ENCODE assay signal across 28 cellular contexts in the genomic region with DNA sequence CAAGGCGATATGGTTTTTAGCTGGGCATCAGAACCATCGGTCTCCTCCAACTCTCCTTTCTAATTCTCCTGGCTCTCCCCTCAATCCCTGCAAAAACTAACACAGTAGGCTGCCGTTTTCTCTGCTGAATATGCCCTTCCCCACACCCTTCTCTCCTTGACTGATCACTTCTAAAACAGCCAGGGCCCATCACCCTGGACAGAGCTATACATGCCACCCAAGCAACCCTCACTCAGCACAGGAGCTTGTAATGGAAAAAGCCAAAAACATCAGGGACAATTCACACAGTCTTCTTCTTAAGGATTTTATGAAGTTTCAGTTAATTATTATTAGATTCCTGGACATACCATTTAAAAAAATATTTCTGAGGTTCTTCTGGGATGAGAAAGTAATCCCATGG.
A peak's percentile ranks its signal among the peaks of the same experiment; 100 is the strongest.
DNase-seq lines count a peak whose midpoint lies in the region; ATAC-seq, FAIRE-seq and TF ChIP-seq lines count a peak whose summit lies in the region.
"Had no signal": no experiment of that assay in that cellular context is flagged by ENCODE, and none has a peak within 500 bp of the region (broad histone marks: within the 10 kb centered on the region; RNA-seq: fewer than 3 reads in every experiment).

No MANE protein-coding gene starts in this region.

- H3K27ac Mint-ChIP-seq in IgD-negative memory B cell (peak overlapping the region in 2 of 3 donors; percentile 7 to 48), astrocyte (ENCODE audit: unreplicated experiment) (peak overlapping the region; percentile 35), naive B cell (peak overlapping the region; percentile 44 to 89 (median 72))
- peak overlapping the region; percentile 74 for H3K27ac Mint-ChIP-seq in stimulated activated naive B cell treated with anti-CD40 and anti-IgM and Interleukin-4, amounts not matched to agents 10 μg/mL and 1 μg/mL and 100 μg/mL, for 72 hours
- H3K27ac Mint-ChIP-seq: activated CD4-positive, alpha-beta T cell treated with anti-CD3 and anti-CD28 coated beads, Interleukin-2, amount 10 ng/mL, durations not matched to agents 24 days and 14 days; activated naive CD8-positive, alpha-beta T cell treated with anti-CD3 and anti-CD28 coated beads, Interleukin-2, amount 10 ng/mL, durations not matched to agents 7 days and 5 days; activated T-cell treated with anti-CD3 and anti-CD28 coated beads, Interleukin-2, amount 50 U/mL, for 24 hours; CD4-positive, CD25-positive, alpha-beta regulatory T cell; type B pancreatic cell had no signal

- peaks cover 2% of the 10 kb centered on the region for H3K27me3 ChIP-seq in astrocyte (ENCODE audit: insufficient read depth, low read length)
- H3K27me3 ChIP-seq: ascending aorta, gastrocnemius medialis, MG63 had no signal

- DNase-seq in astrocyte (ENCODE audit: low read depth): no peak
- DNase-seq in naive B cell: no peak
- no peak for DNase-seq in stimulated activated naive B cell treated with anti-CD40 and anti-IgM and Interleukin-4, amounts not matched to agents 10 μg/mL and 1 μg/mL and 100 μg/mL, for 72 hours
- no peak for DNase-seq in G401 (ENCODE audit: low spot score)
- DNase-seq in SKM-1 (lab: John Stamatoyannopoulos, UW; ENCODE audit: unreplicated experiment): no peak
- DNase-seq in glomerular visceral epithelial cell (ENCODE audit: extremely low spot score): no peak
- DNase-seq: activated CD4-positive, alpha-beta T cell treated with anti-CD3 and anti-CD28 coated beads, Interleukin-2, amount 10 ng/mL, durations not matched to agents 24 days and 14 days; activated gamma-delta T cell; activated naive CD8-positive, alpha-beta T cell treated with anti-CD3 and anti-CD28 coated beads, Interleukin-2, amount 10 ng/mL, durations not matched to agents 7 days and 5 days; activated T-cell treated with anti-CD3 and anti-CD28 coated beads, Interleukin-2, amount 50 U/mL, for 24 hours; CD4-positive, CD25-positive, alpha-beta regulatory T cell; central memory CD4-positive, alpha-beta T cell; dermis blood vessel endothelial cell; gastrocnemius medialis; hippocampal formation; left colon; MG63; NCI-H1417; NCI-H2081; NCI-H446; NCI-H82; retina; T-helper 9 cell; WERI-Rb-1 had no signal

- no peaks in the 10 kb centered on the region for H3K27me3 Mint-ChIP-seq in IgD-negative memory B cell
- H3K27me3 Mint-ChIP-seq in astrocyte (ENCODE audit: low read depth, unreplicated experiment): peaks cover under 1% of the 10 kb centered on the region
- no peaks in the 10 kb centered on the region for H3K27me3 Mint-ChIP-seq in naive B cell
- H3K27me3 Mint-ChIP-seq in stimulated activated naive B cell treated with anti-CD40 and anti-IgM and Interleukin-4, amounts not matched to agents 10 μg/mL and 1 μg/mL and 100 μg/mL, for 72 hours: no peaks in the 10 kb centered on the region
- H3K27me3 Mint-ChIP-seq: activated CD4-positive, alpha-beta T cell treated with anti-CD3 and anti-CD28 coated beads, Interleukin-2, amount 10 ng/mL, durations not matched to agents 24 days and 14 days; activated T-cell treated with anti-CD3 and anti-CD28 coated beads, Interleukin-2, amount 50 U/mL, for 24 hours; CD4-positive, CD25-positive, alpha-beta regulatory T cell; type B pancreatic cell had no signal

- H3K36me3 ChIP-seq in astrocyte (ENCODE audit: insufficient read depth, low read length): no peaks in the 10 kb centered on the region
- H3K36me3 ChIP-seq: ascending aorta, gastrocnemius medialis, MG63, WERI-Rb-1 had no signal

- TF ChIP-seq CTCF in astrocyte (IDR thresholded peaks at IDR 0.05; ENCODE audit: insufficient read depth, low read depth, low read length): no peak

- H3K9me3 Mint-ChIP-seq in IgD-negative memory B cell (peaks cover 0 to 4% (median 2%) of the 10 kb centered on the region in 3 donors), astrocyte (ENCODE audit: unreplicated experiment) (peaks cover 4% of the 10 kb centered on the region), naive B cell (peaks cover 0 to 4% (median 0%) of the 10 kb centered on the region in 7 donors)
- H3K9me3 Mint-ChIP-seq in stimulated activated naive B cell treated with anti-CD40 and anti-IgM and Interleukin-4, amounts not matched to agents 10 μg/mL and 1 μg/mL and 100 μg/mL, for 72 hours: peaks cover 6 to 8% of the 10 kb centered on the region in 2 donors
- H3K9me3 Mint-ChIP-seq: activated T-cell treated with anti-CD3 and anti-CD28 coated beads, Interleukin-2, amount 50 U/mL, for 24 hours had no signal

- H3K9ac ChIP-seq in astrocyte (ENCODE audit: low read length): no peak overlapping the region

- no peak for FAIRE-seq in astrocyte (lab: Jason Lieb, UNC)
- FAIRE-seq: K562 had no signal

- ATAC-seq in naive B cell (ENCODE audit: low read depth in 2 of 2): no peak
- ATAC-seq in stimulated activated naive B cell treated with anti-CD40 and anti-IgM and Interleukin-4, amounts not matched to agents 10 μg/mL and 1 μg/mL and 100 μg/mL, for 72 hours (replicated peaks): no peak
- ATAC-seq: gastrocnemius medialis, K562, left colon had no signal

- no peak overlapping the region for H3K4me3 ChIP-seq in astrocyte (ENCODE audit: insufficient read depth, low read depth, low read length)
- H3K4me3 ChIP-seq: ascending aorta, gastrocnemius medialis, K562, MG63 had no signal

- no peak overlapping the region for H2AFZ ChIP-seq in astrocyte (ENCODE audit: low read depth, low read length)

- H3K4me3 Mint-ChIP-seq in IgD-negative memory B cell: peak overlapping the region in 1 of 4 donors; percentile 12
- H3K4me3 Mint-ChIP-seq in astrocyte (ENCODE audit: unreplicated experiment): no peak overlapping the region
- H3K4me3 Mint-ChIP-seq in naive B cell: peak overlapping the region in 5 of 8 donors; percentile 57 to 76 (median 64)
- H3K4me3 Mint-ChIP-seq in stimulated activated naive B cell treated with anti-CD40 and anti-IgM and Interleukin-4, amounts not matched to agents 10 μg/mL and 1 μg/mL and 100 μg/mL, for 72 hours: peak overlapping the region; percentile 18 to 22
- H3K4me3 Mint-ChIP-seq: activated CD4-positive, alpha-beta T cell treated with anti-CD3 and anti-CD28 coated beads, Interleukin-2, amount 10 ng/mL, durations not matched to agents 24 days and 14 days; activated naive CD8-positive, alpha-beta T cell treated with anti-CD3 and anti-CD28 coated beads, Interleukin-2, amount 10 ng/mL, durations not matched to agents 7 days and 5 days; activated T-cell treated with anti-CD3 and anti-CD28 coated beads, Interleukin-2, amount 50 U/mL, for 24 hours; CD4-positive, CD25-positive, alpha-beta regulatory T cell; type B pancreatic cell had no signal

- H3K9me3 ChIP-seq in astrocyte (ENCODE audit: insufficient read depth, low read depth, low read length): no peaks in the 10 kb centered on the region
- H3K9me3 ChIP-seq: ascending aorta, gastrocnemius medialis, MG63 had no signal

- H3K27ac ChIP-seq in astrocyte (ENCODE audit: low read depth, low read length): no peak overlapping the region
- H3K27ac ChIP-seq: ascending aorta, gastrocnemius medialis, WERI-Rb-1 had no signal

- no peak overlapping the region for H3K4me2 ChIP-seq in astrocyte (ENCODE audit: low read length)

- H4K20me1 ChIP-seq in astrocyte (ENCODE audit: insufficient read depth, low read length): no peaks in the 10 kb centered on the region

- H3K4me1 ChIP-seq in astrocyte (ENCODE audit: insufficient read depth, low read length): no peaks in the 10 kb centered on the region
- H3K4me1 ChIP-seq: ascending aorta had no signal

- H3K36me3 Mint-ChIP-seq in IgD-negative memory B cell (peaks cover 10% of the 10 kb centered on the region), astrocyte (ENCODE audit: low read depth, unreplicated experiment) (peaks cover 6% of the 10 kb centered on the region), naive B cell (peaks cover 19 to 39% of the 10 kb centered on the region in 2 donors)
- H3K36me3 Mint-ChIP-seq in stimulated activated naive B cell treated with anti-CD40 and anti-IgM and Interleukin-4, amounts not matched to agents 10 μg/mL and 1 μg/mL and 100 μg/mL, for 72 hours: peaks cover 34 to 65% of the 10 kb centered on the region in 2 donors
- H3K36me3 Mint-ChIP-seq: CD4-positive, CD25-positive, alpha-beta regulatory T cell; type B pancreatic cell had no signal

- in situ Hi-C loops in G401 (cut with HindIII; ENCODE audit: low sequenced_read_pairs): no loop called here

- H3K4me1 Mint-ChIP-seq in IgD-negative memory B cell (peaks cover 57 to 62% (median 57%) of the 10 kb centered on the region in 3 donors), astrocyte (ENCODE audit: low read depth, unreplicated experiment) (peaks cover 15% of the 10 kb centered on the region), naive B cell (peaks cover 62 to 81% (median 81%) of the 10 kb centered on the region in 3 donors)
- H3K4me1 Mint-ChIP-seq in stimulated activated naive B cell treated with anti-CD40 and anti-IgM and Interleukin-4, amounts not matched to agents 10 μg/mL and 1 μg/mL and 100 μg/mL, for 72 hours: peaks cover 58 to 73% of the 10 kb centered on the region in 2 donors

- no peaks in the 10 kb centered on the region for H3K79me2 ChIP-seq in astrocyte (ENCODE audit: insufficient read depth, low read length)
